In the genomic region with DNA sequence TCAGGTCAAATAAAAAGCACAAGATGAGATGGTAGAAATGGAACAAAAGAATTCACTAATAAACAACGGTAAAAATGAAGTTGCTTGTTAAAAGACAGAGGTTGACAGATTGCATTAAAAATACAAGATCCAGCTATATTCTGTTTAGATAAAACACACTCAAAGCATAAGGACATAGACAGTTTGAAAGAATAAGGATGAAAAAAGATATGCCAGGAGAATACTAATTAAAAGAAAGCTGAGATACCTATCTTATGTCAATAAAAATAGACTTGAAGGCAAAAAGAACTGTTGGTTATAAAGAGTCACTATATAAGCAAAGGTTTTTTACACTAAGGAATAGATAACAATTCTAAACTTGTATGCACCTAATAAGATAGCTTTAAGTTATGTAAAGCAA, we compare ENCODE assay signal across 33 cellular contexts.
"Had no signal": no experiment of that assay in that cellular context is flagged by ENCODE, and none has a peak within 500 bp of the region (broad histone marks: within the 10 kb centered on the region; RNA-seq: fewer than 3 reads in every experiment).

No MANE protein-coding gene starts in this region.

- H3K9me3 ChIP-seq: MG63 had no signal

- H3K27ac ChIP-seq: KMS-11 had no signal

- DNase-seq: Karpas-422, MG63, MM.1S, NCI-H1048, NCI-H1092, NCI-H1092 treated with DMSO at 0.1 percent for 48 hours, NCI-H1105, NCI-H1105 treated with DMSO at 0.1 percent for 48 hours, NCI-H1417, NCI-H1417 treated with DMSO at 0.1 percent for 48 hours, NCI-H1436, NCI-H1436 treated with DMSO at 0.1 percent for 48 hours, NCI-H146, NCI-H1694, NCI-H1694 treated with DMSO at 0.1 percent for 48 hours, NCI-H187, NCI-H187 treated with DMSO at 0.1 percent for 48 hours, NCI-H1930, NCI-H2029, NCI-H2029 treated with DMSO at 0.1 percent for 48 hours, NCI-H2081, NCI-H2081 treated with DMSO at 0.1 percent for 48 hours, NCI-H2107, NCI-H2171, NCI-H2171 treated with DMSO at 0.1 percent for 48 hours, NCI-H2227 treated with DMSO at 0.1 percent for 48 hours, NCI-H226, NCI-H345, NCI-H446, NCI-H446 treated with DMSO at 0.1 percent for 48 hours, NCI-H510A, NCI-H510A treated with DMSO at 0.1 percent for 48 hours had no signal

- H3K4me2 ChIP-seq: KMS-11 had no signal

- H3K36me3 ChIP-seq: MG63 had no signal

- H3K4me3 ChIP-seq: MG63 had no signal

- H3K9ac ChIP-seq: KMS-11 had no signal

- H3K27me3 ChIP-seq: MG63 had no signal
